In the genomic region with DNA sequence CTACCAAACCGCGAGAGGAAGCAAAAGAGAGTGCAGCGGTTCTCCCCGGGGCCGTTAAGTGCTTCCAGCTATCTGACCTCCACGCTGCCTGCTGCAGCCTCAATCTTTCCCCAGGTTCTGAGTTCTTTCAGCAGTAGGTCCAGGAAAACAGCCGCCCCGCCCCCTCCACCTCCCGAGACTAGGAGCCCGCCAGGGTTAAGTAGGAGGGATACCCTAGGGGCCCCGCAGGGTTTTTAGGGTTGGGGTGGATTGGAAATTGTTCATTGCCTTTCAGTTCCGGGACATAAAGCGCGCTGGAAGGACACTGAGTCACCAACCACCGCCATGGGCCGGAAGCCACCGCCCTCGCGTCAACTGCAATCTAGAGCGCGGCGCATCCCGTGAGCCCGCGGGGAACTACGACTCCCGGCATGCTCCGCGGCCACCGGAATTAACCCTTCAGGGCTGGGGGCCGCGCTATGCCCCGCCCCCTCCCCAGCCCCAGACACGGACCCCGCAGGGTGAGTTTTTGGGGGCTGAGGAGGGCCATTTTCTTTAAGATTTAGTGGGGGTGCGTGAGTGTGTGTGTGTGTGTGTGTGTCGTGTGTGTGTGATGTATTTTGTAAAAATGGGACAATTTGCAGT, we compare ENCODE assay signal across 1 cellular context.
TF ChIP-seq lines count a peak whose summit lies in the region.

Gene MYL6B, plus strand, starts transcription at position 456 of the 624 bp plus-strand sequence. CDS start 1,332 bp downstream, outside the sequence.

TF ChIP-seq in HepG2, 621 proteins besides CTCF, POLR2A, EP300 and RAD21 (continued from another document and continues in another):
- TF ChIP-seq AHDC1 (CRISPR knock-in tag; IDR thresholded peaks at IDR 0.05; ENCODE audit: borderline replicate concordance) (no peak), ATAD3A (CRISPR knock-in tag; IDR thresholded peaks at IDR 0.05) (no peak), SRSF1 (optimal IDR thresholded peaks at IDR 0.05; ENCODE audit: low read depth, low read length) (peak; percentile 62), ZNF530 (CRISPR knock-in tag; IDR thresholded peaks at IDR 0.05; ENCODE audit: low read depth) (no peak), U2AF2 (IDR thresholded peaks at IDR 0.05; ENCODE audit: low read depth, low read length) (no peak), JUND (CRISPR knock-in tag; IDR thresholded peaks at IDR 0.05) (peak; percentile 43; the same call in 1 of the 2 replicates), ZNF883 (CRISPR knock-in tag; IDR thresholded peaks at IDR 0.05; ENCODE audit: not compliant biosample characterization) (no peak), ZNF431 (CRISPR knock-in tag; IDR thresholded peaks at IDR 0.05; ENCODE audit: borderline replicate concordance, low read depth) (no peak), PHF5A (CRISPR knock-in tag; IDR thresholded peaks at IDR 0.05; ENCODE audit: low read depth, unreplicated experiment) (peak; percentile 76), HNRNPLL (IDR thresholded peaks at IDR 0.05; ENCODE audit: low read depth, low read length, poor library complexity, severe bottlenecking) (peak; percentile 55), ZNF331 (CRISPR knock-in tag; IDR thresholded peaks at IDR 0.05) (peak; percentile 78; the same call in 1 of the 2 replicates), ZNF543 (CRISPR knock-in tag; IDR thresholded peaks at IDR 0.05) (no peak), ARNT (IDR thresholded peaks at IDR 0.05) (no peak), ETS1 (CRISPR knock-in tag; IDR thresholded peaks at IDR 0.05) (peak; percentile 25; the same call in 1 of the 2 replicates), SOX6 (IDR thresholded peaks at IDR 0.05) (no peak), SOX6 (CRISPR knock-in tag; IDR thresholded peaks at IDR 0.05) (peak; percentile 59), JDP2 (CRISPR knock-in tag; IDR thresholded peaks at IDR 0.05; ENCODE audit: borderline replicate concordance) (no peak), ZNF572 (CRISPR knock-in tag; IDR thresholded peaks at IDR 0.05) (no peak), ZNF451 (CRISPR knock-in tag; IDR thresholded peaks at IDR 0.05) (no peak), ZNF614 (CRISPR knock-in tag; IDR thresholded peaks at IDR 0.05; ENCODE audit: borderline replicate concordance) (no peak; the same call in 1 of the 2 replicates), FOXO1 (CRISPR knock-in tag; IDR thresholded peaks at IDR 0.05) (peak; percentile 74), MED1 (CRISPR knock-in tag; IDR thresholded peaks at IDR 0.05) (0 out of 2 replicates have a peak, but pooled peaks have one; percentile 49), REPIN1 (CRISPR knock-in tag; IDR thresholded peaks at IDR 0.05; ENCODE audit: borderline replicate concordance, low read depth) (no peak; the same call in 1 of the 2 replicates), FOSL2 (CRISPR knock-in tag; IDR thresholded peaks at IDR 0.05) (peak; percentile 91), CHD2 (IDR thresholded peaks at IDR 0.05; ENCODE audit: low read depth, low read length) (peak; percentile 79), ELF1 (CRISPR knock-in tag; IDR thresholded peaks at IDR 0.05) (peak; percentile 87), ZNF607 (CRISPR knock-in tag; IDR thresholded peaks at IDR 0.05; ENCODE audit: borderline replicate concordance) (no peak; the same call in 1 of the 2 replicates), ZSCAN21 (CRISPR knock-in tag; IDR thresholded peaks at IDR 0.05; ENCODE audit: borderline replicate concordance) (no peak; the same call in 1 of the 2 replicates), ZNF768 (CRISPR knock-in tag; IDR thresholded peaks at IDR 0.05) (peak; percentile 27; the same call in 1 of the 2 replicates)
- TF ChIP-seq, protein P1, sequence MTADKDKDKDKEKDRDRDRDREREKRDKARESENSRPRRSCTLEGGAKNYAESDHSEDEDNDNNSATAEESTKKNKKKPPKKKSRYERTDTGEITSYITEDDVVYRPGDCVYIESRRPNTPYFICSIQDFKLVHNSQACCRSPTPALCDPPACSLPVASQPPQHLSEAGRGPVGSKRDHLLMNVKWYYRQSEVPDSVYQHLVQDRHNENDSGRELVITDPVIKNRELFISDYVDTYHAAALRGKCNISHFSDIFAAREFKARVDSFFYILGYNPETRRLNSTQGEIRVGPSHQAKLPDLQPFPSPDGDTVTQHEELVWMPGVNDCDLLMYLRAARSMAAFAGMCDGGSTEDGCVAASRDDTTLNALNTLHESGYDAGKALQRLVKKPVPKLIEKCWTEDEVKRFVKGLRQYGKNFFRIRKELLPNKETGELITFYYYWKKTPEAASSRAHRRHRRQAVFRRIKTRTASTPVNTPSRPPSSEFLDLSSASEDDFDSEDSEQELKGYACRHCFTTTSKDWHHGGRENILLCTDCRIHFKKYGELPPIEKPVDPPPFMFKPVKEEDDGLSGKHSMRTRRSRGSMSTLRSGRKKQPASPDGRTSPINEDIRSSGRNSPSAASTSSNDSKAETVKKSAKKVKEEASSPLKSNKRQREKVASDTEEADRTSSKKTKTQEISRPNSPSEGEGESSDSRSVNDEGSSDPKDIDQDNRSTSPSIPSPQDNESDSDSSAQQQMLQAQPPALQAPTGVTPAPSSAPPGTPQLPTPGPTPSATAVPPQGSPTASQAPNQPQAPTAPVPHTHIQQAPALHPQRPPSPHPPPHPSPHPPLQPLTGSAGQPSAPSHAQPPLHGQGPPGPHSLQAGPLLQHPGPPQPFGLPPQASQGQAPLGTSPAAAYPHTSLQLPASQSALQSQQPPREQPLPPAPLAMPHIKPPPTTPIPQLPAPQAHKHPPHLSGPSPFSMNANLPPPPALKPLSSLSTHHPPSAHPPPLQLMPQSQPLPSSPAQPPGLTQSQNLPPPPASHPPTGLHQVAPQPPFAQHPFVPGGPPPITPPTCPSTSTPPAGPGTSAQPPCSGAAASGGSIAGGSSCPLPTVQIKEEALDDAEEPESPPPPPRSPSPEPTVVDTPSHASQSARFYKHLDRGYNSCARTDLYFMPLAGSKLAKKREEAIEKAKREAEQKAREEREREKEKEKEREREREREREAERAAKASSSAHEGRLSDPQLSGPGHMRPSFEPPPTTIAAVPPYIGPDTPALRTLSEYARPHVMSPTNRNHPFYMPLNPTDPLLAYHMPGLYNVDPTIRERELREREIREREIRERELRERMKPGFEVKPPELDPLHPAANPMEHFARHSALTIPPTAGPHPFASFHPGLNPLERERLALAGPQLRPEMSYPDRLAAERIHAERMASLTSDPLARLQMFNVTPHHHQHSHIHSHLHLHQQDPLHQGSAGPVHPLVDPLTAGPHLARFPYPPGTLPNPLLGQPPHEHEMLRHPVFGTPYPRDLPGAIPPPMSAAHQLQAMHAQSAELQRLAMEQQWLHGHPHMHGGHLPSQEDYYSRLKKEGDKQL (CRISPR knock-in tag; IDR thresholded peaks at IDR 0.05; ENCODE audit: low read depth) = no peak
- TF ChIP-seq, protein P2, sequence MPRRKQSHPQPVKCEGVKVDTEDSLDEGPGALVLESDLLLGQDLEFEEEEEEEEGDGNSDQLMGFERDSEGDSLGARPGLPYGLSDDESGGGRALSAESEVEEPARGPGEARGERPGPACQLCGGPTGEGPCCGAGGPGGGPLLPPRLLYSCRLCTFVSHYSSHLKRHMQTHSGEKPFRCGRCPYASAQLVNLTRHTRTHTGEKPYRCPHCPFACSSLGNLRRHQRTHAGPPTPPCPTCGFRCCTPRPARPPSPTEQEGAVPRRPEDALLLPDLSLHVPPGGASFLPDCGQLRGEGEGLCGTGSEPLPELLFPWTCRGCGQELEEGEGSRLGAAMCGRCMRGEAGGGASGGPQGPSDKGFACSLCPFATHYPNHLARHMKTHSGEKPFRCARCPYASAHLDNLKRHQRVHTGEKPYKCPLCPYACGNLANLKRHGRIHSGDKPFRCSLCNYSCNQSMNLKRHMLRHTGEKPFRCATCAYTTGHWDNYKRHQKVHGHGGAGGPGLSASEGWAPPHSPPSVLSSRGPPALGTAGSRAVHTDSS (CRISPR knock-in tag; conservative IDR thresholded peaks at IDR 0.05) = no peak
- TF ChIP-seq, protein P3, sequence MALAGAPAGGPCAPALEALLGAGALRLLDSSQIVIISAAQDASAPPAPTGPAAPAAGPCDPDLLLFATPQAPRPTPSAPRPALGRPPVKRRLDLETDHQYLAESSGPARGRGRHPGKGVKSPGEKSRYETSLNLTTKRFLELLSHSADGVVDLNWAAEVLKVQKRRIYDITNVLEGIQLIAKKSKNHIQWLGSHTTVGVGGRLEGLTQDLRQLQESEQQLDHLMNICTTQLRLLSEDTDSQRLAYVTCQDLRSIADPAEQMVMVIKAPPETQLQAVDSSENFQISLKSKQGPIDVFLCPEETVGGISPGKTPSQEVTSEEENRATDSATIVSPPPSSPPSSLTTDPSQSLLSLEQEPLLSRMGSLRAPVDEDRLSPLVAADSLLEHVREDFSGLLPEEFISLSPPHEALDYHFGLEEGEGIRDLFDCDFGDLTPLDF (CRISPR knock-in tag; IDR thresholded peaks at IDR 0.05) = peak; percentile 71
- TF ChIP-seq, protein P4, sequence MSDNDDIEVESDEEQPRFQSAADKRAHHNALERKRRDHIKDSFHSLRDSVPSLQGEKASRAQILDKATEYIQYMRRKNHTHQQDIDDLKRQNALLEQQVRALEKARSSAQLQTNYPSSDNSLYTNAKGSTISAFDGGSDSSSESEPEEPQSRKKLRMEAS (IDR thresholded peaks at IDR 0.05) = peak; percentile 47; the same call in 1 of the 2 replicates
- TF ChIP-seq, protein P5, sequence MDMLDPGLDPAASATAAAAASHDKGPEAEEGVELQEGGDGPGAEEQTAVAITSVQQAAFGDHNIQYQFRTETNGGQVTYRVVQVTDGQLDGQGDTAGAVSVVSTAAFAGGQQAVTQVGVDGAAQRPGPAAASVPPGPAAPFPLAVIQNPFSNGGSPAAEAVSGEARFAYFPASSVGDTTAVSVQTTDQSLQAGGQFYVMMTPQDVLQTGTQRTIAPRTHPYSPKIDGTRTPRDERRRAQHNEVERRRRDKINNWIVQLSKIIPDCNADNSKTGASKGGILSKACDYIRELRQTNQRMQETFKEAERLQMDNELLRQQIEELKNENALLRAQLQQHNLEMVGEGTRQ (IDR thresholded peaks at IDR 0.05; ENCODE audit: low read depth, low read length) = no peak
- TF ChIP-seq, protein P5 (CRISPR knock-in tag; IDR thresholded peaks at IDR 0.05; ENCODE audit: borderline replicate concordance) = no peak
- TF ChIP-seq, protein P6, sequence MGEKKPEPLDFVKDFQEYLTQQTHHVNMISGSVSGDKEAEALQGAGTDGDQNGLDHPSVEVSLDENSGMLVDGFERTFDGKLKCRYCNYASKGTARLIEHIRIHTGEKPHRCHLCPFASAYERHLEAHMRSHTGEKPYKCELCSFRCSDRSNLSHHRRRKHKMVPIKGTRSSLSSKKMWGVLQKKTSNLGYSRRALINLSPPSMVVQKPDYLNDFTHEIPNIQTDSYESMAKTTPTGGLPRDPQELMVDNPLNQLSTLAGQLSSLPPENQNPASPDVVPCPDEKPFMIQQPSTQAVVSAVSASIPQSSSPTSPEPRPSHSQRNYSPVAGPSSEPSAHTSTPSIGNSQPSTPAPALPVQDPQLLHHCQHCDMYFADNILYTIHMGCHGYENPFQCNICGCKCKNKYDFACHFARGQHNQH (CRISPR knock-in tag; IDR thresholded peaks at IDR 0.05) = peak; percentile 54; the same call in 1 of the 2 replicates
- TF ChIP-seq, protein P7, sequence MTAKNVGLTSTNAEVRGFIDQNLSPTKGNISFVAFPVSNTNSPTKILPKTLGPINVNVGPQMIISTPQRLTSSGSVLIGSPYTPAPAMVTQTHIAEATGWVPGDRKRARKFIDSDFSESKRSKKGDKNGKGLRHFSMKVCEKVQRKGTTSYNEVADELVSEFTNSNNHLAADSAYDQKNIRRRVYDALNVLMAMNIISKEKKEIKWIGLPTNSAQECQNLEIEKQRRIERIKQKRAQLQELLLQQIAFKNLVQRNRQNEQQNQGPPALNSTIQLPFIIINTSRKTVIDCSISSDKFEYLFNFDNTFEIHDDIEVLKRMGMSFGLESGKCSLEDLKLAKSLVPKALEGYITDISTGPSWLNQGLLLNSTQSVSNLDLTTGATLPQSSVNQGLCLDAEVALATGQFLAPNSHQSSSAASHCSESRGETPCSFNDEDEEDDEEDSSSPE (CRISPR knock-in tag; IDR thresholded peaks at IDR 0.05) = peak; percentile 80
